Comparison of ENCODE assay signal across 10 cellular contexts in the genomic region with DNA sequence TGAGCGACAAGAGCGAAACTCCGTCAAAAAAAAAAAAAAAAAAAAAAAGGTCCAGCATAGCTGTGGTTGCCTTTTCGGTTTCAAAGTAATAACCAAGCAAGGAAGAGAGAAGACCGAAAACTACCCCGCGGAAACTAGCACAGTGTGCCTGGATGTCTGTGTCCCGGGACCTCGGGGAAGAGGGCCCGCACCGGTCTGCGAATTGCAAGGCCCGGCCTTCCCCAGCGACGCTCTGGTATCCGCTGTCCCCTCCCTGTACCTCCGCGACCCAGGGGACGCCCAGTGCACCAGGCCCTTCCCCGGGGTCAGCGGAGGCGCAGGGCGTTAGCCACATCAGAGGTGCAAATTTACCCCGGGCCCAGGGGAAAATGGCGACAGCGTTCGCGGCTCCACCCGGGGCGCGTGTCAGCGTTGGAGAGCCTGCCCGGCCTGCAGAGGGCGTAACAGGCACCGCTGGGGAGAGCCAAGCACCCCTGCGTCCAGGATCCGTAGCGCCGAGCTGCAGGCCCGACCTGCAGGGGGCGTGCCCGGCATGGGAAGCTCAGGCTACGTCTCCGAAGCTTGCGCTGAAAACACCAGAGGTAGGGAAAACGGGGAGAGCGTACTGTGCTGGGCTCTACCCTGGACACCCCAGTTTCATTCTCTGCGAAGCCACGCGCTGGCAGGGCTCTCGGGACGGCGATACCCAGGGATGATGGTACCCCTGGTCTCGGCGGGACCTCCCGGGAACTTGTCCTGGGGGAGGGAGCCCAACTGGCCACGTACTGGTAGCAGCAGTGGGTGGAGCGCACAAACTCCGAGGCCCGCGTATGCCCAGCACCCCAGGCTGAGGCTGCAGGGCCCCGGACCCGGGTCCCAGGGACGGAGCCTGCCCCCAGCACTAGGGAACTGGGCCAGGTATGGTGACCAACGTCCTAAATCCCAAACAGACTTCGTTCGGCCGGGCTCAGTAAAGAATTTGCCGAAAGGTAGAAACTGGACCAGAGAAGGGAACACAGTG. TPM values are rescaled to one million over a fixed set of nuclear protein-coding genes. Genes with fewer than 3 reads are reported as not detected.
DNase-seq lines count a peak whose midpoint lies in the region; ATAC-seq and TF ChIP-seq lines count a peak whose summit lies in the region.
"Had no signal": no experiment of that assay in that cellular context is flagged by ENCODE, and none has a peak within 500 bp of the region (broad histone marks: within the 10 kb centered on the region; RNA-seq: fewer than 3 reads in every experiment).

No MANE protein-coding gene starts in this region.

- H3K4me3 ChIP-seq in BJ (ENCODE audit: low read depth, low read length): no peak overlapping the region
- H3K4me3 ChIP-seq in fibroblast of mammary gland (ENCODE audit: control insufficient read depth, low read depth, low read length): peak overlapping the region; percentile 1
- H3K4me3 ChIP-seq in neuronal stem cell (ENCODE audit: low read length in 2 of 2): no peak overlapping the region
- H3K4me3 ChIP-seq in OCI-LY7 (ENCODE audit: low read depth, low read length, poor library complexity, severe bottlenecking): no peak overlapping the region
- no peak overlapping the region for H3K4me3 ChIP-seq in lower leg skin (ENCODE audit: low read depth, poor library complexity, severe bottlenecking)

- no CpG with 5 or more reads among the region's 69 CpGs for WGBS in neuronal stem cell (ENCODE audit: extremely low coverage in 2 of 2, insufficient read length in 2 of 2, insufficient replicate concordance in 1 of 2), 2 donors
- 7 to 10% methylated on average over 45 to 68 of the region's 69 CpGs for WGBS in lower leg skin, 2 donors

- H3K79me1 ChIP-seq in neuronal stem cell (ENCODE audit: low read depth, low read length): no peaks in the 10 kb centered on the region

- CTCF ChIA-PET in BJ (lab: Yijun Ruan, JAX): interaction anchor here (1.0 to 1.5 kb wide), 4 partner anchors 13 to 23 kb away, joined by 3 to 5 read pairs (median 4); no protein-coding TSS in a partner anchor
- CTCF ChIA-PET in OCI-LY7 (lab: Charles Lee; ENCODE audit: unreplicated experiment): no interaction called here

- H2BK15ac ChIP-seq in neuronal stem cell (ENCODE audit: low read length): no peak overlapping the region

- DNase-seq in BJ (ENCODE audit: low read depth) (no peak), fibroblast of mammary gland (ENCODE audit: low read depth) (peak; percentile 36), neuronal stem cell (ENCODE audit: low spot score) (no peak), head of caudate nucleus (no peak), OCI-LY7 (ENCODE audit: low spot score) (no peak), lower leg skin (ENCODE audit: low spot score in 2 of 2) (no peak)
- DNase-seq: immature natural killer cell; stimulated activated CD4-positive, alpha-beta T cell treated with anti-CD3 and anti-CD28 coated beads, Interleukin-4, amount 100 ng/mL, for 1 hour had no signal

- no peaks in the 10 kb centered on the region for H3K36me3 ChIP-seq in BJ (ENCODE audit: control insufficient read depth, insufficient read depth, low read length)
- no peaks in the 10 kb centered on the region for H3K36me3 ChIP-seq in neuronal stem cell (replicated peaks in 1 of 2; ENCODE audit: control insufficient read depth in 2 of 2, insufficient read depth in 2 of 2, low read length in 2 of 2)
- H3K36me3 ChIP-seq in OCI-LY7 (ENCODE audit: insufficient read depth, low read length): no peaks in the 10 kb centered on the region

- H2BK120ac ChIP-seq in neuronal stem cell (ENCODE audit: low read depth, low read length): no peak overlapping the region

- no peak overlapping the region for H2BK5ac ChIP-seq in neuronal stem cell (ENCODE audit: low read length)

- peak overlapping the region; percentile 83 for H3K23ac ChIP-seq in neuronal stem cell (ENCODE audit: low read depth, low read length, poor library complexity)

- H3K4me2 ChIP-seq in neuronal stem cell (ENCODE audit: insufficient read depth, low read length, poor library complexity, severe bottlenecking) (peak overlapping the region; percentile 30), OCI-LY7 (ENCODE audit: low read length) (no peak overlapping the region)

- H3K18ac ChIP-seq in neuronal stem cell (ENCODE audit: low read length): peak overlapping the region; percentile 50

- ATAC-seq in SK-N-SH treated with all-trans-retinoic acid at 6 μM for 48 hours: peak; percentile 53
- no peak for ATAC-seq in HG02938 (IDR thresholded peaks at IDR 0.05; ENCODE audit: unreplicated experiment)

- H2BK12ac ChIP-seq in neuronal stem cell (ENCODE audit: low read length): no peak overlapping the region

- H3K27me3 ChIP-seq in BJ (ENCODE audit: control insufficient read depth, insufficient read depth, low read length): peaks cover 40% of the 10 kb centered on the region
- peaks cover 26 to 73% (median 47%) of the 10 kb centered on the region in 3 experiments for H3K27me3 ChIP-seq in neuronal stem cell (ENCODE audit: control insufficient read depth in 3 of 3, insufficient read depth in 3 of 3, low read depth in 1 of 3, low read length in 3 of 3)

- no peak overlapping the region for H2AK5ac ChIP-seq in neuronal stem cell (ENCODE audit: low read depth, low read length)

- H4K20me1 ChIP-seq in OCI-LY7 (ENCODE audit: insufficient read depth, low read length): no peaks in the 10 kb centered on the region; the same call in 1 of the 2 replicates

- no peak overlapping the region for H4K91ac ChIP-seq in neuronal stem cell (ENCODE audit: low read depth, low read length, poor library complexity)

- H3K4ac ChIP-seq in neuronal stem cell (ENCODE audit: low read length): no peak overlapping the region

- H3K79me2 ChIP-seq in OCI-LY7 (ENCODE audit: insufficient read depth, low read depth, low read length): no peaks in the 10 kb centered on the region

- peaks cover 5 to 6% of the 10 kb centered on the region in 2 donors for H3K4me1 ChIP-seq in neuronal stem cell (ENCODE audit: control insufficient read depth in 2 of 2, insufficient read depth in 1 of 2, low read depth in 1 of 2, low read length in 2 of 2)
- no peaks in the 10 kb centered on the region for H3K4me1 ChIP-seq in OCI-LY7 (ENCODE audit: insufficient read depth, low read length, poor library complexity, severe bottlenecking)

- TF ChIP-seq POLR2A in lower leg skin (IDR thresholded peaks at IDR 0.05): no peak

- no peak overlapping the region for H3K14ac ChIP-seq in neuronal stem cell (ENCODE audit: low read length)

- POLR2A ChIA-PET in BJ (lab: Charles Lee): no interaction called here
- POLR2A ChIA-PET in OCI-LY7 (lab: Charles Lee): interaction anchor here (0.5 kb wide), 1 partner anchor 7 kb away, joined by 3 read pairs; no protein-coding TSS in a partner anchor

- no peak overlapping the region for H4K8ac ChIP-seq in neuronal stem cell (ENCODE audit: low read depth, low read length)

- BruUV-seq in OCI-LY7 (replicated peaks; lab: Mats Ljungman, UMichigan): no TSS peak

- no peaks in the 10 kb centered on the region for H3K9me2 ChIP-seq in OCI-LY7 (ENCODE audit: insufficient read depth, low read length)

- peak; percentile 57 for TF ChIP-seq CTCF in BJ (IDR thresholded peaks at IDR 0.05; ENCODE audit: insufficient read depth, low read depth, low read length)
- peak; percentile 45 for TF ChIP-seq CTCF in fibroblast of mammary gland (conservative IDR thresholded peaks at IDR 0.05; ENCODE audit: control insufficient read depth, insufficient read depth, low read depth, low read length)
- no peak for TF ChIP-seq CTCF in OCI-LY7 (conservative IDR thresholded peaks at IDR 0.05; ENCODE audit: low read length)
- TF ChIP-seq CTCF in lower leg skin (IDR thresholded peaks at IDR 0.05): no peak

- intact Hi-C loops in head of caudate nucleus (cut with DNase I): no loop called here
- intact Hi-C loops in OCI-LY7 (cut with micrococcal nuclease; ENCODE audit: unreplicated experiment): no loop called here
- intact Hi-C loops in lower leg skin (cut with DNase I; ENCODE audit: low total_unique reads): no loop called here

- H2AFZ ChIP-seq in neuronal stem cell (ENCODE audit: low read length): no peak overlapping the region
- H2AFZ ChIP-seq in OCI-LY7 (ENCODE audit: low read length): no peak overlapping the region

- peak overlapping the region; percentile 31 for H3K9ac ChIP-seq in neuronal stem cell (ENCODE audit: low read depth, low read length, poor library complexity)

- H3K9me3 ChIP-seq in neuronal stem cell (replicated peaks in 1 of 2; ENCODE audit: control insufficient read depth in 2 of 2, insufficient read depth in 1 of 2, low read depth in 1 of 2, low read length in 2 of 2): peaks cover 0 to 10% of the 10 kb centered on the region in 2 donors
- no peaks in the 10 kb centered on the region for H3K9me3 ChIP-seq in OCI-LY7 (ENCODE audit: low read length)

- H3K27ac ChIP-seq in neuronal stem cell (replicated peaks; ENCODE audit: low read length): no peak overlapping the region
- no peak overlapping the region for H3K27ac ChIP-seq in OCI-LY7 (ENCODE audit: low read depth, low read length, poor library complexity, severe bottlenecking)

TF ChIP-seq in SK-N-SH treated with all-trans-retinoic acid at 6 μM for 48 hours, 23 proteins besides CTCF, POLR2A, EP300 and RAD21 (continues in another document):
- TF ChIP-seq ESRRG (CRISPR knock-in tag; IDR thresholded peaks at IDR 0.05) (no peak), ISL1 (CRISPR knock-in tag; IDR thresholded peaks at IDR 0.05) (no peak), PPARA (CRISPR knock-in tag; IDR thresholded peaks at IDR 0.05; ENCODE audit: borderline replicate concordance) (no peak), ZC3H10 (CRISPR knock-in tag; IDR thresholded peaks at IDR 0.05) (no peak), ZNF70 (CRISPR knock-in tag; IDR thresholded peaks at IDR 0.05) (no peak), TOX (CRISPR knock-in tag; IDR thresholded peaks at IDR 0.05; ENCODE audit: borderline replicate concordance) (no peak)
- TF ChIP-seq, protein P1, sequence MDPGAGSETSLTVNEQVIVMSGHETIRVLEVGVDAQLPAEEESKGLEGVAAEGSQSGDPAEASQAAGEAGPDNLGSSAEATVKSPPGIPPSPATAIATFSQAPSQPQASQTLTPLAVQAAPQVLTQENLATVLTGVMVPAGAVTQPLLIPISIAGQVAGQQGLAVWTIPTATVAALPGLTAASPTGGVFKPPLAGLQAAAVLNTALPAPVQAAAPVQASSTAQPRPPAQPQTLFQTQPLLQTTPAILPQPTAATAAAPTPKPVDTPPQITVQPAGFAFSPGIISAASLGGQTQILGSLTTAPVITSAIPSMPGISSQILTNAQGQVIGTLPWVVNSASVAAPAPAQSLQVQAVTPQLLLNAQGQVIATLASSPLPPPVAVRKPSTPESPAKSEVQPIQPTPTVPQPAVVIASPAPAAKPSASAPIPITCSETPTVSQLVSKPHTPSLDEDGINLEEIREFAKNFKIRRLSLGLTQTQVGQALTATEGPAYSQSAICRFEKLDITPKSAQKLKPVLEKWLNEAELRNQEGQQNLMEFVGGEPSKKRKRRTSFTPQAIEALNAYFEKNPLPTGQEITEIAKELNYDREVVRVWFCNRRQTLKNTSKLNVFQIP (CRISPR knock-in tag; IDR thresholded peaks at IDR 0.05; ENCODE audit: borderline replicate concordance, low read depth): no peak

RNA-seq across cellular contexts. Expression of gene NKX6-1, which starts 16.2 kb away (rescaled TPM):
- 0.02 TPM in 1 of 2 replicates, not detected in the other for polyA plus RNA-seq in BJ (2011; rRNA removed)
- polyA minus RNA-seq in BJ (2011; rRNA and poly(A)+ RNA removed): not detected in 2 replicates
- 0.13 TPM for polyA plus RNA-seq in neuronal stem cell (2013, experiment 1 of 2)
- 0.17 TPM for polyA plus RNA-seq in neuronal stem cell (2013, experiment 2 of 2)
- total RNA-seq in OCI-LY7 (2014; rRNA removed; shearing (Covaris generic)): not detected in 2 replicates
- total RNA-seq in OCI-LY7 (2022) (not detected in 2 replicates), lower leg skin (under 1 TPM in 1 of 4 donors, not detected in 3; 0.10 TPM)
- polyA plus RNA-seq: immature natural killer cell had no signal

Comparison
In these comparisons a context has a peak if more than half of its experiments do, and no peak if none do; other contexts are left out.
1. CTCF ChIP-seq: peak in BJ (single experiment) and fibroblast of mammary gland (single experiment); none in OCI-LY7 (single experiment) and lower leg skin (0 of 3).